ENCODE assay signal across 12 cellular contexts in genomic region chr10:122298206-122298597, GRCh38. TPM values are rescaled to one million over a fixed set of nuclear protein-coding genes. Genes with fewer than 3 reads are reported as not detected.
"Had no signal": no experiment of that assay in that cellular context is flagged by ENCODE, and none has a peak within 500 bp of the region (broad histone marks: within the 10 kb centered on the region; RNA-seq: fewer than 3 reads in every experiment).

No MANE protein-coding gene starts in this region.

- H3K4me1 Mint-ChIP-seq: brain had no signal

- H3K9me3 Mint-ChIP-seq: activated naive CD4-positive, alpha-beta T cell treated with anti-CD3 and anti-CD28 coated beads for 36 hours; activated T-helper 17 cell treated with anti-CD3 and anti-CD28 coated beads, Interleukin-2, amount 50 U/mL, for 72 hours; central memory CD8-positive, alpha-beta T cell; T-helper 2 cell treated with Interferon-gamma antibody and Interleukin-4, amounts not matched to agents 5 μg/mL and 100 μg/mL, for 36 hours had no signal

- H3K27ac Mint-ChIP-seq: activated naive CD4-positive, alpha-beta T cell treated with anti-CD3 and anti-CD28 coated beads for 36 hours; activated naive CD8-positive, alpha-beta T cell; activated T-helper 17 cell treated with anti-CD3 and anti-CD28 coated beads, Interleukin-2, amount 50 U/mL, for 72 hours; T-helper 2 cell treated with Interferon-gamma antibody and Interleukin-4, amounts not matched to agents 5 μg/mL and 100 μg/mL, for 36 hours had no signal

- DNase-seq: activated gamma-delta T cell had no signal

- H3K9me3 ChIP-seq: SK-N-SH had no signal

- H3K4me3 Mint-ChIP-seq: activated naive CD4-positive, alpha-beta T cell treated with anti-CD3 and anti-CD28 coated beads for 36 hours; activated naive CD8-positive, alpha-beta T cell; activated T-helper 17 cell treated with anti-CD3 and anti-CD28 coated beads, Interleukin-2, amount 50 U/mL, for 72 hours; central memory CD8-positive, alpha-beta T cell; T-helper 2 cell treated with Interferon-gamma antibody and Interleukin-4, amounts not matched to agents 5 μg/mL and 100 μg/mL, for 36 hours had no signal

- H3K9ac ChIP-seq: KMS-11, SK-N-SH had no signal

- H3K4me2 ChIP-seq: KMS-11 had no signal

- H3K27ac ChIP-seq: KMS-11 had no signal

- H3K36me3 Mint-ChIP-seq: activated naive CD8-positive, alpha-beta T cell; brain had no signal

RNA-seq across cellular contexts. Expression of gene BTBD16, which starts 27.1 kb away (rescaled TPM):
- total RNA-seq: activated CD8-positive, alpha-beta memory T cell treated with anti-CD3 and anti-CD28 coated beads for 36 hours; activated naive CD4-positive, alpha-beta T cell treated with anti-CD3 and anti-CD28 coated beads for 36 hours; activated T-helper 17 cell treated with anti-CD3 and anti-CD28 coated beads, Interleukin-2, amount 50 U/mL, for 72 hours; astrocyte; T-helper 1 cell treated with Interleukin-12 subunit alpha and Interleukin-12 subunit beta and Interleukin-4 antibody, amounts not matched to agents 30 ng/mL and 1 ng/mL, for 36 hours had no signal
- polyA plus RNA-seq: SK-N-SH had no signal
